In the genomic region with DNA sequence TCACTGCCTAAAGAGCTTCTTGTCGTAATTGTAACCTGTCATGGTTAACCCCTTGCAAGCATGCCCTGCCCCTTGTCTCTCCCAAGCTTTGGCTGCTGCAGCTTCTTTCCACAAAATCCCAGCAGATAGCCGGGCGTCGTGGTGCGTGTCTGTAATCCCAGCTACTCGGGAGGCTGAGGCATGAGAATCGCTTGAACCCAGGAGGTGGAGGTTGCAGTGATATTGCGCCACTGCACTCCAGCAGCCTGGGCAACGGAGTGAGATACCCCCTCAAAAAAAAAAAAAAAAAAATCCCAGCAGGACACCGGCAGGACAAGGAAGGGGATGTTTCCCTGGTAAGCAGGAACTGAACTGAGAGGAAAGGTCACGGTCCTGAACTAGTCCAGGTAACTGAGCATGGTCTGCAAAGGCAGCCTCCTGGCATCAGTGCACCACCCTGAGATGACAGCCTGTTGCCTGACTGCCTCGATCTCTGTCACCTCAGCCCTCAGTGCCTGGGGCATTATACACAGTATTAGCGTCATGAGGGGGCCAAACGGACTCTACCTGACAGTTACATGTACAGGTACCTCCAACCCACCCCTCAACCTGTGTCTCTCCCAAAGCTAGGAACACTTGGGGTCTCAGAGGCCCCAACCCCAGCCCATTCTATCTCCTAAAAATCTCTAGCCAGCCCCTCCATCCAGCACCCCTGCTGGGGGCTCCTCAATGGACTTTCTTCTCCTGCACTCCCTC, we compare ENCODE assay signal across 13 cellular contexts. TPM values are rescaled to one million over a fixed set of nuclear protein-coding genes. Genes with fewer than 3 reads are reported as not detected.
DNase-seq lines count a peak whose midpoint lies in the region; ATAC-seq and TF ChIP-seq lines count a peak whose summit lies in the region.
"Had no signal": no experiment of that assay in that cellular context is flagged by ENCODE, and none has a peak within 500 bp of the region (broad histone marks: within the 10 kb centered on the region; RNA-seq: fewer than 3 reads in every experiment).

No MANE protein-coding gene starts in this region.

- POLR2A ChIA-PET in CD4-positive, alpha-beta memory T cell (lab: Charles Lee; ENCODE audit: partially characterized antibody), result interaction anchor here (0.8 to 1.7 kb wide), 4 partner anchors 8 to 32 kb away, joined by 3 to 8 read pairs (median 4); no protein-coding TSS in a partner anchor
- POLR2A ChIA-PET in naive thymus-derived CD8-positive, alpha-beta T cell (lab: Charles Lee), result interaction anchor here (1.0 to 1.9 kb wide), 4 partner anchors 12 to 102 kb away, joined by 3 to 9 read pairs (median 4); a partner anchor contains a TSS

- H3K23me2 ChIP-seq in H9 (ENCODE audit: insufficient read length, low read depth, low read length, poor library complexity, severe bottlenecking), result peaks cover 23% of the 10 kb centered on the region

- H3K27ac Mint-ChIP-seq in CD4-positive, alpha-beta memory T cell, result peak overlapping the region in 4 of 7 donors; percentile 83 to 89 (median 88)
- no peak overlapping the region for H3K27ac Mint-ChIP-seq in H9
- H3K27ac Mint-ChIP-seq in naive thymus-derived CD8-positive, alpha-beta T cell, result peak overlapping the region in 4 of 10 donors; percentile 36 to 92 (median 87)

- no peak overlapping the region for H3K27ac ChIP-seq in CD4-positive, alpha-beta memory T cell (ENCODE audit: low read depth, low read length)
- no peak overlapping the region for H3K27ac ChIP-seq in H9 (ENCODE audit: insufficient read length, low read depth, low read length)
- peak overlapping the region; percentile 16 for H3K27ac ChIP-seq in caudate nucleus (ENCODE audit: low read depth, low read length)
- no peak overlapping the region for H3K27ac ChIP-seq in esophagus squamous epithelium
- H3K27ac ChIP-seq: RWPE1 had no signal

- no peak overlapping the region for H4K91ac ChIP-seq in H9 (ENCODE audit: insufficient read length, low read depth, low read length)

- H2AFZ ChIP-seq in H9 (ENCODE audit: low read length), result no peak overlapping the region

- no peak for TF ChIP-seq POLR2A in esophagus squamous epithelium (IDR thresholded peaks at IDR 0.05)

- H2BK15ac ChIP-seq in H9 (ENCODE audit: low read depth, low read length), result no peak overlapping the region

- no peak overlapping the region for H3T11ph ChIP-seq in H9 (ENCODE audit: low read length)

- no peaks in the 10 kb centered on the region for H4K20me1 ChIP-seq in H9 (ENCODE audit: control insufficient read depth, insufficient read depth, insufficient read length)

- intact Hi-C loops in CD4-positive, alpha-beta memory T cell (cut with micrococcal nuclease), result loop anchor here (2.0 to 5.0 kb wide), 2 partner anchors 49 to 67 kb away; a partner anchor contains a TSS
- intact Hi-C loops in esophagus squamous epithelium (cut with DNase I), result no loop called here

- H3K36me3 Mint-ChIP-seq in CD4-positive, alpha-beta memory T cell, result peaks cover 0 to 1% of the 10 kb centered on the region in 2 donors
- peaks cover 2 to 4% (median 4%) of the 10 kb centered on the region in 3 experiments; a peak in 4 of 7 replicates for H3K36me3 Mint-ChIP-seq in H9 (ENCODE audit: insufficient read depth in 1 of 3, low read depth in 3 of 3)
- H3K36me3 Mint-ChIP-seq in naive thymus-derived CD8-positive, alpha-beta T cell, result peaks cover 0 to 2% (median 0%) of the 10 kb centered on the region in 3 donors

- H3K56ac ChIP-seq in H9 (ENCODE audit: insufficient read length, low read depth, low read length), result no peak overlapping the region

- no peaks in the 10 kb centered on the region for H3K36me3 ChIP-seq in CD4-positive, alpha-beta memory T cell (ENCODE audit: insufficient read depth, low read length)
- H3K36me3 ChIP-seq in esophagus squamous epithelium, result no peaks in the 10 kb centered on the region

- CTCF ChIA-PET in CD4-positive, alpha-beta memory T cell (lab: Charles Lee; ENCODE audit: partially characterized antibody), result interaction anchor here (1.0 to 1.1 kb wide), 3 partner anchors 10 to 102 kb away, joined by 3 to 9 read pairs (median 3); a partner anchor contains a TSS

- no peak overlapping the region for H3K4me3 ChIP-seq in CD4-positive, alpha-beta memory T cell (ENCODE audit: low read length in 2 of 2)
- no peak overlapping the region for H3K4me3 ChIP-seq in esophagus squamous epithelium

- no peak overlapping the region for H2BK120ac ChIP-seq in H9 (ENCODE audit: low read depth, low read length, poor library complexity, severe bottlenecking)

- no peak overlapping the region for H3K9ac ChIP-seq in H9 (ENCODE audit: extremely low read depth, insufficient read length, low read length)

- no peak overlapping the region for H2BK5ac ChIP-seq in H9 (ENCODE audit: insufficient read length, low read length)

- no peaks in the 10 kb centered on the region for H3K9me3 Mint-ChIP-seq in CD4-positive, alpha-beta memory T cell
- no peaks in the 10 kb centered on the region; a peak in 1 of 5 replicates for H3K9me3 Mint-ChIP-seq in H9
- no peaks in the 10 kb centered on the region for H3K9me3 Mint-ChIP-seq in naive thymus-derived CD8-positive, alpha-beta T cell

- H3K4me3 Mint-ChIP-seq in CD4-positive, alpha-beta memory T cell, result peak overlapping the region; percentile 40 to 86 (median 82)
- peak overlapping the region; percentile 61 to 83 for H3K4me3 Mint-ChIP-seq in H9
- H3K4me3 Mint-ChIP-seq in naive thymus-derived CD8-positive, alpha-beta T cell, result peak overlapping the region; percentile 39 to 94 (median 86)

- no peak for DNase-seq in CD4-positive, alpha-beta memory T cell
- DNase-seq in H9 (no peak), caudate nucleus (lab: John Stamatoyannopoulos, UW) (no peak), foreskin melanocyte (no peak), esophagus squamous epithelium (lab: John Stamatoyannopoulos, UW) (no peak)
- DNase-seq in naive thymus-derived CD8-positive, alpha-beta T cell, result no peak
- DNase-seq: activated CD4-positive, alpha-beta T cell treated with anti-CD3 and anti-CD28 coated beads, Interleukin-2, amount 50 U/mL, for 1 hour; NCI-H2081; NCI-H82; trophoblast cell had no signal

- H3K4ac ChIP-seq in H9 (ENCODE audit: low read depth, low read length), result no peak overlapping the region

- no peak overlapping the region for H4K5ac ChIP-seq in H9 (ENCODE audit: insufficient read length, low read depth, low read length)

- no peak overlapping the region for H2BK20ac ChIP-seq in H9 (ENCODE audit: low read depth, low read length, poor library complexity, severe bottlenecking)

- H2AK5ac ChIP-seq in H9 (ENCODE audit: insufficient read length, low read length), result no peak overlapping the region

- H3K14ac ChIP-seq in H9 (ENCODE audit: insufficient read depth, low read length), result no peak overlapping the region

- H3K4me2 ChIP-seq in H9 (ENCODE audit: insufficient read depth, insufficient read length, low read length), result no peak overlapping the region

- H2BK12ac ChIP-seq in H9 (ENCODE audit: insufficient read length, low read depth, low read length), result no peak overlapping the region

- H3K27me3 ChIP-seq in CD4-positive, alpha-beta memory T cell (ENCODE audit: insufficient read depth, low read length), result peaks cover 7% of the 10 kb centered on the region
- no peaks in the 10 kb centered on the region for H3K27me3 ChIP-seq in H9 (ENCODE audit: insufficient read depth, low read length)
- peaks cover 0 to 63% (median 0%) of the 10 kb centered on the region in 4 donors for H3K27me3 ChIP-seq in esophagus squamous epithelium

- no peaks in the 10 kb centered on the region for H3K79me2 ChIP-seq in H9 (ENCODE audit: insufficient read depth, low read length)

- no peak overlapping the region for H3K18ac ChIP-seq in H9 (ENCODE audit: insufficient read length, low read depth, low read length)

- H3K4me1 Mint-ChIP-seq in CD4-positive, alpha-beta memory T cell, result peaks cover 3 to 30% (median 11%) of the 10 kb centered on the region in 4 donors
- peaks cover 39 to 51% of the 10 kb centered on the region in 2 experiments for H3K4me1 Mint-ChIP-seq in H9
- peaks cover 20 to 37% (median 27%) of the 10 kb centered on the region in 4 donors for H3K4me1 Mint-ChIP-seq in naive thymus-derived CD8-positive, alpha-beta T cell

- peaks cover 13 to 18% of the 10 kb centered on the region in 2 donors for H3K27me3 Mint-ChIP-seq in CD4-positive, alpha-beta memory T cell
- H3K27me3 Mint-ChIP-seq in H9 (ENCODE audit: low read depth), result peaks cover 17% of the 10 kb centered on the region
- peaks cover 8 to 28% (median 11%) of the 10 kb centered on the region in 5 donors for H3K27me3 Mint-ChIP-seq in naive thymus-derived CD8-positive, alpha-beta T cell

- TF ChIP-seq CTCF in H9 (conservative IDR thresholded peaks at IDR 0.05) (no peak), esophagus squamous epithelium (IDR thresholded peaks at IDR 0.05) (no peak)

- WGBS in H9 (ENCODE audit: extremely low coverage, insufficient read length, low lambda C conversion rate), result no CpG with 5 or more reads among the region's 14 CpGs
- WGBS in esophagus squamous epithelium, 2 donors, result 69 to 75% methylated on average over 7 to 10 of the region's 14 CpGs

- no peak overlapping the region for H4K8ac ChIP-seq in H9 (replicated peaks; ENCODE audit: insufficient read length, low read depth, low read length)

- H3K9me3 ChIP-seq in CD4-positive, alpha-beta memory T cell (ENCODE audit: control insufficient read depth in 1 of 2, low read length in 2 of 2), result no peaks in the 10 kb centered on the region
- no peaks in the 10 kb centered on the region for H3K9me3 ChIP-seq in H9 (ENCODE audit: control insufficient read depth, low read depth, low read length)
- H3K9me3 ChIP-seq in esophagus squamous epithelium, result no peaks in the 10 kb centered on the region

- ATAC-seq in naive thymus-derived CD8-positive, alpha-beta T cell, result no peak
- ATAC-seq in GM18870 (IDR thresholded peaks at IDR 0.05; ENCODE audit: unreplicated experiment), result no peak
- ATAC-seq in HG03097 (IDR thresholded peaks at IDR 0.05; ENCODE audit: low FRiP score, unreplicated experiment), result no peak

- no peaks in the 10 kb centered on the region for H3K79me1 ChIP-seq in H9 (ENCODE audit: insufficient read depth, low read depth, low read length, poor library complexity, severe bottlenecking)

- H3K4me1 ChIP-seq in CD4-positive, alpha-beta memory T cell (ENCODE audit: insufficient read depth, low read length), result peaks cover 15% of the 10 kb centered on the region
- H3K4me1 ChIP-seq in H9 (ENCODE audit: insufficient read depth, low read length) (no peaks in the 10 kb centered on the region; the same call in 1 of the 2 replicates), esophagus squamous epithelium (peaks cover 8 to 42% (median 16%) of the 10 kb centered on the region in 3 donors)

- H3K23ac ChIP-seq in H9 (ENCODE audit: insufficient read length, low read depth, low read length), result no peak overlapping the region

RNA-seq across cellular contexts. Expression of a gene that starts 1.8 kb away (rescaled TPM):
- 1 to 10 TPM; 7.0 to 7.9 TPM for total RNA-seq in CD4-positive, alpha-beta memory T cell
- polyA plus RNA-seq in CD4-positive, alpha-beta memory T cell, result under 1 TPM; 0.78 to 0.86 TPM
- total RNA-seq in H9 (2021) (19.2 and 20.8 TPM in 2 replicates), esophagus squamous epithelium (1 to 10 TPM; 1.1 to 6.3 (median 4.4) TPM)
- total RNA-seq in naive thymus-derived CD8-positive, alpha-beta T cell, result 10 to 100 TPM; 25.5 to 26.6 TPM
- polyA plus RNA-seq in naive thymus-derived CD8-positive, alpha-beta T cell, result 1 to 10 TPM; 2.0 to 3.8 (median 3.7) TPM

RNA-seq across cellular contexts. Expression of a gene that starts 11.9 kb away (rescaled TPM):
- 10 to 100 TPM; 26.2 to 26.6 TPM for total RNA-seq in CD4-positive, alpha-beta memory T cell
- 10 to 100 TPM; 18.5 to 22.3 TPM for polyA plus RNA-seq in CD4-positive, alpha-beta memory T cell
- total RNA-seq in H9 (2021), result 25.0 and 27.1 TPM in 2 replicates
- 10 to 100 TPM; 37.1 to 38.0 TPM for total RNA-seq in naive thymus-derived CD8-positive, alpha-beta T cell
- 10 to 100 TPM; 10.7 to 18.1 (median 17.5) TPM for polyA plus RNA-seq in naive thymus-derived CD8-positive, alpha-beta T cell
- total RNA-seq in esophagus squamous epithelium, result 10 to 100 TPM; 13.4 to 19.8 (median 16.5) TPM

RNA-seq across cellular contexts. Expression of a gene that starts 11.9 kb away (rescaled TPM):
- total RNA-seq in CD4-positive, alpha-beta memory T cell, result 10 to 100 TPM; 10.8 to 11.5 TPM
- 1 to 10 TPM; 3.6 to 8.0 TPM for polyA plus RNA-seq in CD4-positive, alpha-beta memory T cell
- total RNA-seq in H9 (2021) (4.5 and 4.6 TPM in 2 replicates), esophagus squamous epithelium (1 to 10 TPM; 3.0 to 5.1 (median 3.5) TPM)
- total RNA-seq in naive thymus-derived CD8-positive, alpha-beta T cell, result 10 to 100 TPM; 15.7 to 15.8 TPM
- polyA plus RNA-seq in naive thymus-derived CD8-positive, alpha-beta T cell, result 1 to 10 TPM; 4.5 to 8.6 (median 7.0) TPM

RNA-seq across cellular contexts. Expression of a gene that starts 32.9 kb away (rescaled TPM):
- total RNA-seq in CD4-positive, alpha-beta memory T cell, result 10 to 100 TPM; 55.6 to 61.0 TPM
- polyA plus RNA-seq in CD4-positive, alpha-beta memory T cell, result 10 to 100 TPM; 35.2 to 53.6 TPM
- total RNA-seq in H9 (2021), result 56.2 and 58.1 TPM in 2 replicates
- 10 to 100 TPM; 55.8 to 57.4 TPM for total RNA-seq in naive thymus-derived CD8-positive, alpha-beta T cell
- polyA plus RNA-seq in naive thymus-derived CD8-positive, alpha-beta T cell, result 10 to 100 TPM; 39.7 to 50.5 (median 44.1) TPM
- total RNA-seq in esophagus squamous epithelium, result 10 to 100 TPM; 59.2 to 71.7 (median 66.4) TPM

RNA-seq across cellular contexts. Expression of a gene that starts 37.7 kb away (rescaled TPM):
- total RNA-seq in CD4-positive, alpha-beta memory T cell, result 10 to 100 TPM; 46.7 to 46.8 TPM
- polyA plus RNA-seq in CD4-positive, alpha-beta memory T cell, result 10 to 100 TPM; 48.1 to 75.9 TPM
- 70.2 and 74.5 TPM in 2 replicates for total RNA-seq in H9 (2021)
- total RNA-seq in naive thymus-derived CD8-positive, alpha-beta T cell, result 10 to 100 TPM; 51.7 to 57.6 TPM
- 10 to 100 TPM; 46.2 to 72.9 (median 56.9) TPM for polyA plus RNA-seq in naive thymus-derived CD8-positive, alpha-beta T cell
- 10 to 100 TPM; 47.1 to 54.5 (median 48.7) TPM for total RNA-seq in esophagus squamous epithelium

Comparison
In these comparisons a context has a peak if more than half of its experiments do, and no peak if none do; other contexts are left out.
1. H3K27ac Mint-ChIP-seq: peak in CD4-positive, alpha-beta memory T cell (4 of 7); none in H9 (0 of 3).
2. Peak in every context shown above with its lines, with median percentiles within 50 percentile points of each other: H3K4me3 Mint-ChIP-seq.